19 cellular contexts compared by ENCODE assay signal in the genomic region with DNA sequence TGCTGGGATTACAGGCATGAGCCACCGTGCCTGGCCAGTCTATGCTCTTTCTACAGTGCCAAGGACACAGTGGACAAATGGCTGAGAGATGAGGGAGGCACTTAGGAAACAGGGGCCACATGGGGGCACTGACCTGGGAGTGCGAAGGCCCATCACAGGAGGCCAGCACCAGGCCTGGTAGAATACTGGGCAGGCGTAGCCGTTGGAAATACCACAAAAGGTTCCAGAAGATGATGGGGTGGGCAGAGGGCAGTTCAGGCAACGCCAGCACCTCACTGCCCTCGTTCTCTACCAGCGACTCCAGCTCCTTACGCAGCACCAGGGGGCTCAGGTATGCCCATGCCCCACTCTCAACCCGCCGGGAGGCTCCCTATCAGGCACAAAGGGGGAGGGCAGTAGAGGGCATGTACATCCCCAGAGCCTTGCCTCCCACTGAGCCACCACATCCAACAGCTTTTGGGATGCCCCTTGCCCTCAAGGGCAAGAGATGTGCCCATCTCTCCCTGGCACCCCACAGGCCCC. TPM values are rescaled to one million over a fixed set of nuclear protein-coding genes. Genes with fewer than 3 reads are reported as not detected.
A peak's percentile ranks its signal among the peaks of the same experiment; 100 is the strongest.
DNase-seq lines count a peak whose midpoint lies in the region; ATAC-seq and TF ChIP-seq lines count a peak whose summit lies in the region.
"Had no signal": no experiment of that assay in that cellular context is flagged by ENCODE, and none has a peak within 500 bp of the region (broad histone marks: within the 10 kb centered on the region; RNA-seq: fewer than 3 reads in every experiment).

No MANE protein-coding gene starts in this region.

- intact Hi-C loops in dorsolateral prefrontal cortex (cut with DNase I) (no loop called here), posterior vena cava (cut with DNase I) (no loop called here)

- no peak for ATAC-seq in activated T-cell treated with anti-CD3 and anti-CD28 coated beads, Interleukin-2, amount 50 U/mL, for 4 hours
- ATAC-seq in HG02981 (IDR thresholded peaks at IDR 0.05; ENCODE audit: unreplicated experiment), result no peak
- ATAC-seq: PC-3 had no signal

- no peak for TF ChIP-seq CTCF in dorsolateral prefrontal cortex (IDR thresholded peaks at IDR 0.05 in 54 of 56, conservative IDR thresholded peaks at IDR 0.05 in 2 of 56; ENCODE audit: low read depth in 1 of 56, partially characterized antibody in 56 of 56)

- H3K4me3 ChIP-seq in H7 (ENCODE audit: insufficient read depth, low read depth, low read length) (no peak overlapping the region), dorsolateral prefrontal cortex (no peak overlapping the region)
- H3K4me3 ChIP-seq: MG63 had no signal

- H3K27me3 Mint-ChIP-seq in activated T-cell treated with anti-CD3 and anti-CD28 coated beads, Interleukin-2, amount 50 U/mL, for 24 hours, result no peaks in the 10 kb centered on the region
- no peaks in the 10 kb centered on the region for H3K27me3 Mint-ChIP-seq in activated T-cell treated with anti-CD3 and anti-CD28 coated beads, Interleukin-2, amount 50 U/mL, for 4 hours (ENCODE audit: low read depth)

- no peaks in the 10 kb centered on the region for H3K27me3 ChIP-seq in H7 (ENCODE audit: control insufficient read depth, insufficient read depth, low read length)
- H3K27me3 ChIP-seq in dorsolateral prefrontal cortex, result no peaks in the 10 kb centered on the region
- H3K27me3 ChIP-seq: MG63 had no signal

- H3K27ac ChIP-seq in dorsolateral prefrontal cortex, result peak overlapping the region in 42 of 59 donors; percentile 2 to 100 (median 60)

- H3K36me3 Mint-ChIP-seq in activated T-cell treated with anti-CD3 and anti-CD28 coated beads, Interleukin-2, amount 50 U/mL, for 24 hours (ENCODE audit: low read depth), result peaks cover 78% of the 10 kb centered on the region
- peaks cover 22% of the 10 kb centered on the region for H3K36me3 Mint-ChIP-seq in activated T-cell treated with anti-CD3 and anti-CD28 coated beads, Interleukin-2, amount 50 U/mL, for 4 hours (ENCODE audit: insufficient read depth)

- H3K36me3 ChIP-seq in H7 (replicated peaks; ENCODE audit: control insufficient read depth, insufficient read depth, low read length), result peaks cover 27% of the 10 kb centered on the region

- H3K4me1 Mint-ChIP-seq in activated T-cell treated with anti-CD3 and anti-CD28 coated beads, Interleukin-2, amount 50 U/mL, for 24 hours (ENCODE audit: low read depth), result peaks cover 11% of the 10 kb centered on the region
- H3K4me1 Mint-ChIP-seq in activated T-cell treated with anti-CD3 and anti-CD28 coated beads, Interleukin-2, amount 50 U/mL, for 4 hours (ENCODE audit: low read depth), result peaks cover 4% of the 10 kb centered on the region

- DNase-seq in activated T-cell treated with anti-CD3 and anti-CD28 coated beads, Interleukin-2, amount 50 U/mL, for 24 hours, result no peak
- no peak for DNase-seq in activated T-cell treated with anti-CD3 and anti-CD28 coated beads, Interleukin-2, amount 50 U/mL, for 4 hours
- peak; percentile 34 for DNase-seq in H7
- peak in 1 of 10 donors; percentile 10 for DNase-seq in dorsolateral prefrontal cortex
- DNase-seq in posterior vena cava (ENCODE audit: low spot score), result peak; percentile 40
- no peak for DNase-seq in mucosa of gallbladder (ENCODE audit: low spot score)
- no peak for DNase-seq in activated CD8-positive, alpha-beta memory T cell treated with anti-CD3 and anti-CD28 coated beads for 24 hours
- DNase-seq: DMS153; DND-41; IMR-90; KG1; MG63; NCI-H2029; NCI-H446 treated with DMSO at 0.1 percent for 48 hours; NCI-H526; NCI-H82; NK-92 treated with Interleukin-12 subunit alpha and Interleukin-12 subunit beta, amount 100 ng/mL, for 24 hours; PC-3 had no signal

- peak overlapping the region; percentile 69 for H3K27ac Mint-ChIP-seq in activated T-cell treated with anti-CD3 and anti-CD28 coated beads, Interleukin-2, amount 50 U/mL, for 24 hours

- no peak overlapping the region for H3K4me3 Mint-ChIP-seq in activated T-cell treated with anti-CD3 and anti-CD28 coated beads, Interleukin-2, amount 50 U/mL, for 24 hours
- H3K4me3 Mint-ChIP-seq in activated T-cell treated with anti-CD3 and anti-CD28 coated beads, Interleukin-2, amount 50 U/mL, for 4 hours, result no peak overlapping the region

- H3K9me3 Mint-ChIP-seq in activated T-cell treated with anti-CD3 and anti-CD28 coated beads, Interleukin-2, amount 50 U/mL, for 24 hours, result no peaks in the 10 kb centered on the region
- H3K9me3 Mint-ChIP-seq in activated T-cell treated with anti-CD3 and anti-CD28 coated beads, Interleukin-2, amount 50 U/mL, for 4 hours, result no peaks in the 10 kb centered on the region

RNA-seq across cellular contexts. Expression of gene GATAD2B, which starts 9.4 kb away (rescaled TPM):
- total RNA-seq in activated T-cell treated with anti-CD3 and anti-CD28 coated beads, Interleukin-2, amount 50 U/mL, for 4 hours, result 10 to 100 TPM; 57.3 to 58.3 (median 57.7) TPM
- total RNA-seq in H7 (2014; rRNA removed; shearing (Covaris generic)), result 8.9 and 10.9 TPM in 2 replicates
- total RNA-seq in dorsolateral prefrontal cortex (100 to 1,000 TPM in 2 of 120 experiments, 10 to 100 TPM in 118; 55.8 to 101 (median 81.7) TPM), posterior vena cava (10 to 100 TPM; 33.5 to 43.5 TPM), mucosa of gallbladder (42.5 TPM)

RNA-seq across cellular contexts. Expression of gene DENND4B, which starts 14.4 kb away (rescaled TPM):
- total RNA-seq in activated T-cell treated with anti-CD3 and anti-CD28 coated beads, Interleukin-2, amount 50 U/mL, for 4 hours, result 100 to 1,000 TPM; 110 to 117 (median 115) TPM
- 41.9 and 57.0 TPM in 2 replicates for total RNA-seq in H7 (2014; rRNA removed; shearing (Covaris generic))
- total RNA-seq in dorsolateral prefrontal cortex (100 to 1,000 TPM in 86 of 120 experiments, 10 to 100 TPM in 34; 81.7 to 180 (median 112) TPM), posterior vena cava (10 to 100 TPM; 41.7 to 47.5 TPM), mucosa of gallbladder (65.2 TPM)

RNA-seq across cellular contexts. Expression of gene CRTC2, which starts 26.3 kb away (rescaled TPM):
- total RNA-seq in activated T-cell treated with anti-CD3 and anti-CD28 coated beads, Interleukin-2, amount 50 U/mL, for 4 hours, result 10 to 100 TPM; 43.7 to 56.0 (median 51.7) TPM
- total RNA-seq in H7 (2014; rRNA removed; shearing (Covaris generic)), result 17.1 and 22.4 TPM in 2 replicates
- total RNA-seq in dorsolateral prefrontal cortex, result 10 to 100 TPM; 27.2 to 70.2 (median 45.4) TPM
- total RNA-seq in posterior vena cava, result 10 to 100 TPM; 26.6 to 31.0 TPM
- total RNA-seq in mucosa of gallbladder, result 60.6 TPM

RNA-seq across cellular contexts. Expression of gene SLC39A1, which starts 31.2 kb away (rescaled TPM):
- 10 to 100 TPM; 72.6 to 79.3 (median 73.9) TPM for total RNA-seq in activated T-cell treated with anti-CD3 and anti-CD28 coated beads, Interleukin-2, amount 50 U/mL, for 4 hours
- 310 and 377 TPM in 2 replicates for total RNA-seq in H7 (2014; rRNA removed; shearing (Covaris generic))
- total RNA-seq in dorsolateral prefrontal cortex, result 10 to 100 TPM; 17.4 to 51.3 (median 26.6) TPM
- total RNA-seq in posterior vena cava, result 10 to 100 TPM; 76.5 to 79.5 TPM
- total RNA-seq in mucosa of gallbladder, result 119 TPM

RNA-seq across cellular contexts. Expression of gene CREB3L4, which starts 35.6 kb away (rescaled TPM):
- 1 to 10 TPM; 4.2 to 4.3 (median 4.3) TPM for total RNA-seq in activated T-cell treated with anti-CD3 and anti-CD28 coated beads, Interleukin-2, amount 50 U/mL, for 4 hours
- total RNA-seq in H7 (2014; rRNA removed; shearing (Covaris generic)), result 58.2 and 81.2 TPM in 2 replicates
- total RNA-seq in dorsolateral prefrontal cortex (10 to 100 TPM in 1 of 120 experiments, 1 to 10 TPM in 119; 1.5 to 11.6 (median 4.5) TPM), posterior vena cava (1 to 10 TPM; 3.2 to 5.3 TPM), mucosa of gallbladder (18.5 TPM)

Comparison
In these comparisons a context has a peak if more than half of its experiments do, and no peak if none do; other contexts are left out.
1. DNase-seq: peak in H7 (single experiment) and posterior vena cava (single experiment); none in activated T-cell treated with anti-CD3 and anti-CD28 coated beads, Interleukin-2, amount 50 U/mL, for 24 hours (single experiment), activated T-cell treated with anti-CD3 and anti-CD28 coated beads, Interleukin-2, amount 50 U/mL, for 4 hours (single experiment), mucosa of gallbladder (single experiment) and activated CD8-positive, alpha-beta memory T cell treated with anti-CD3 and anti-CD28 coated beads for 24 hours (single experiment).